29 cellular contexts compared by ENCODE assay signal in genomic region chr10:122243560-122243959, GRCh38. TPM values are rescaled to one million over a fixed set of nuclear protein-coding genes. Genes with fewer than 3 reads are reported as not detected.
"Had no signal": no experiment of that assay in that cellular context is flagged by ENCODE, and none has a peak within 500 bp of the region (broad histone marks: within the 10 kb centered on the region; RNA-seq: fewer than 3 reads in every experiment).

No MANE protein-coding gene starts in this region.

- H3K4me3 ChIP-seq: breast epithelium, esophagus muscularis mucosa, psoas muscle, skin epidermis, uterus had no signal

- H3K79me2 ChIP-seq: parathyroid adenoma had no signal

- H3K27me3 ChIP-seq: breast epithelium, esophagus muscularis mucosa, foreskin keratinocyte, uterus had no signal

- H3K9me3 ChIP-seq: breast epithelium, esophagus muscularis mucosa, psoas muscle, SK-N-SH, uterus had no signal

- ATAC-seq: activated naive CD8-positive, alpha-beta T cell treated with anti-CD3 and anti-CD28 coated beads, Interleukin-2, amount 50 U/mL, for 24 hours; foreskin keratinocyte; naive thymus-derived CD4-positive, alpha-beta T cell; stimulated activated naive CD8-positive, alpha-beta T cell treated with anti-CD3 and anti-CD28 coated beads, Interleukin-15, Interleukin-2, amounts not matched to agents 100 U/mL and 50 U/mL, for 24 hours; T-helper 17 cell had no signal

- H3K4me1 ChIP-seq: breast epithelium, foreskin keratinocyte, parathyroid adenoma, psoas muscle, uterus had no signal

- H2AFZ ChIP-seq: parathyroid adenoma had no signal

- H3K9me2 ChIP-seq: SK-N-SH had no signal

- H3K4me2 ChIP-seq: SK-N-SH had no signal

- DNase-seq: activated CD4-positive, alpha-beta memory T cell treated with anti-CD3 and anti-CD28 coated beads for 36 hours; activated CD4-positive, alpha-beta T cell treated with anti-CD3 and anti-CD28 coated beads, Interleukin-2, amount 10 ng/mL, durations not matched to agents 24 days and 14 days; activated CD4-positive, CD25-positive, alpha-beta regulatory T cell treated with anti-CD3 and anti-CD28 coated beads, Interleukin-2, amount 50 U/mL, for 72 hours; activated CD8-positive, alpha-beta memory T cell treated with anti-CD3 and anti-CD28 coated beads, Interleukin-2, amount 50 U/mL, for 4 hours; activated gamma-delta T cell treated with Interleukin-2 at 50 U/mL for 16 hours; activated naive CD8-positive, alpha-beta T cell treated with anti-CD3 and anti-CD28 coated beads, Interleukin-2, amount 50 U/mL, for 24 hours; activated T-cell treated with anti-CD3 and anti-CD28 coated beads, Interleukin-2, amount 50 U/mL, for 1 hour; amygdala; dermis blood vessel endothelial cell; effector CD4-positive, alpha-beta T cell; foreskin keratinocyte; naive thymus-derived CD4-positive, alpha-beta T cell; psoas muscle; SK-N-SH; stimulated activated CD4-positive, alpha-beta T cell treated with anti-CD3 and anti-CD28 coated beads, Interleukin-12 subunit alpha, Interleukin-12 subunit beta, amount 100 ng/mL, for 4 hours; stimulated activated CD4-positive, alpha-beta T cell treated with anti-CD3 and anti-CD28 coated beads, Interleukin-4, amount 100 ng/mL, for 1 hour; stimulated activated naive CD8-positive, alpha-beta T cell treated with anti-CD3 and anti-CD28 coated beads, Interleukin-15, Interleukin-2, amounts not matched to agents 100 U/mL and 50 U/mL, for 24 hours; T-helper 17 cell; T1000; uterus had no signal

- H3K27ac ChIP-seq: breast epithelium, foreskin keratinocyte, parathyroid adenoma, psoas muscle, uterus had no signal

- H3K9ac ChIP-seq: parathyroid adenoma, SK-N-SH had no signal

- H3K36me3 ChIP-seq: breast epithelium, uterus had no signal

RNA-seq across cellular contexts. Expression of gene BTBD16, which starts 27.5 kb away (rescaled TPM):
- total RNA-seq: activated CD4-positive, alpha-beta memory T cell treated with anti-CD3 and anti-CD28 coated beads for 36 hours; activated CD4-positive, alpha-beta T cell treated with anti-CD3 and anti-CD28 coated beads, Interleukin-2, amount 10 ng/mL, durations not matched to agents 24 days and 14 days; activated CD8-positive, alpha-beta memory T cell treated with anti-CD3 and anti-CD28 coated beads for 36 hours; activated T-helper 1 cell treated with anti-CD3 and anti-CD28 coated beads, Interleukin-12 subunit alpha, Interleukin-12 subunit beta, Interleukin-2, Interleukin-4 antibody, amounts not matched to agents 30 ng/mL and 10 ng/mL and 1 ng/mL, durations not matched to agents 14 hours and 24 hours and 36 hours; dermis blood vessel endothelial cell; mesothelial cell of epicardium; naive thymus-derived CD4-positive, alpha-beta T cell; subcutaneous adipose tissue; T-helper 17 cell had no signal
- polyA plus RNA-seq: naive thymus-derived CD4-positive, alpha-beta T cell; neural cell; SK-N-SH had no signal
